9 cellular contexts compared by ENCODE assay signal in genomic region chr5:54645888-54646284, GRCh38.
DNase-seq lines count a peak whose midpoint lies in the region; ATAC-seq and TF ChIP-seq lines count a peak whose summit lies in the region.
"Had no signal": no experiment of that assay in that cellular context is flagged by ENCODE, and none has a peak within 500 bp of the region (broad histone marks: within the 10 kb centered on the region; RNA-seq: fewer than 3 reads in every experiment).

No MANE protein-coding gene starts in this region.

- no peaks in the 10 kb centered on the region for H3K9me3 ChIP-seq in skeletal muscle tissue (ENCODE audit: control insufficient read depth in 3 of 3, low read length in 3 of 3)

- peaks cover 7% of the 10 kb centered on the region for H3K36me3 Mint-ChIP-seq in activated CD4-positive, alpha-beta memory T cell treated with anti-CD3 and anti-CD28 coated beads, Interleukin-2, amount 10 ng/mL, durations not matched to agents 7 days and 5 days (ENCODE audit: low read depth)
- no peaks in the 10 kb centered on the region; the same call in 1 of the 2 replicates for H3K36me3 Mint-ChIP-seq in WTC11

- peaks cover 3% of the 10 kb centered on the region for H3K9me3 Mint-ChIP-seq in activated CD4-positive, alpha-beta memory T cell treated with anti-CD3 and anti-CD28 coated beads, Interleukin-2, amount 10 ng/mL, durations not matched to agents 7 days and 5 days
- H3K9me3 Mint-ChIP-seq in WTC11, result peaks cover 10% of the 10 kb centered on the region

- POLR2A ChIA-PET in activated CD4-positive, alpha-beta memory T cell treated with anti-CD3 and anti-CD28 coated beads, Interleukin-2, amount 10 ng/mL, durations not matched to agents 7 days and 5 days (lab: Charles Lee), result interaction anchor here (0.7 to 3.6 kb wide), 13 partner anchors 7 to 200 kb away, joined by 3 to 43 read pairs (median 5); no protein-coding TSS in a partner anchor
- POLR2A ChIA-PET in WTC11 (lab: Charles Lee), result no interaction called here

- TF ChIP-seq CTCF in fibroblast of the aortic adventitia (IDR thresholded peaks at IDR 0.05; ENCODE audit: insufficient read depth, low read length) (no peak), WTC11 (IDR thresholded peaks at IDR 0.05) (no peak)

- no peak overlapping the region for H3K9ac ChIP-seq in skeletal muscle tissue (ENCODE audit: low read depth in 1 of 3, low read length in 3 of 3)

- no peaks in the 10 kb centered on the region for H3K36me3 ChIP-seq in skeletal muscle tissue (ENCODE audit: control insufficient read depth in 3 of 3, insufficient read depth in 3 of 3, low read length in 3 of 3)

- H3K4me3 ChIP-seq in fibroblast of the aortic adventitia (ENCODE audit: low read depth, low read length) (no peak overlapping the region), skeletal muscle tissue (ENCODE audit: low read length in 3 of 3) (no peak overlapping the region)

- H3K27ac Mint-ChIP-seq in activated CD4-positive, alpha-beta memory T cell treated with anti-CD3 and anti-CD28 coated beads, Interleukin-2, amount 10 ng/mL, durations not matched to agents 7 days and 5 days, result peak overlapping the region; percentile 99
- no peak overlapping the region for H3K27ac Mint-ChIP-seq in WTC11

- CTCF ChIA-PET in activated CD4-positive, alpha-beta memory T cell treated with anti-CD3 and anti-CD28 coated beads, Interleukin-2, amount 10 ng/mL, durations not matched to agents 7 days and 5 days (lab: Charles Lee), result interaction anchor here (0.8 to 3.2 kb wide), 9 partner anchors 8 to 199 kb away, joined by 3 to 21 read pairs (median 4); partner anchors contain the start of gene SNX18
- CTCF ChIA-PET in WTC11 (lab: Charles Lee), result interaction anchor here (1.6 kb wide), 1 partner anchor 129 kb away, joined by 7 read pairs; no protein-coding TSS in a partner anchor

- H3K27me3 ChIP-seq in skeletal muscle tissue (ENCODE audit: control insufficient read depth in 3 of 3, insufficient read depth in 3 of 3, low read length in 3 of 3), result no peaks in the 10 kb centered on the region

- ATAC-seq in WTC11, result no peak

- no peaks in the 10 kb centered on the region for H3K27me3 Mint-ChIP-seq in activated CD4-positive, alpha-beta memory T cell treated with anti-CD3 and anti-CD28 coated beads, Interleukin-2, amount 10 ng/mL, durations not matched to agents 7 days and 5 days
- H3K27me3 Mint-ChIP-seq in WTC11 (ENCODE audit: low read depth), result no peaks in the 10 kb centered on the region; the same call in 1 of the 2 replicates

- peaks cover 12 to 28% (median 14%) of the 10 kb centered on the region in 3 donors for H3K4me1 ChIP-seq in skeletal muscle tissue (ENCODE audit: control insufficient read depth in 3 of 3, insufficient read depth in 3 of 3, low read length in 3 of 3)

- peak; percentile 35 for DNase-seq in GM03348 (ENCODE audit: low spot score)
- DNase-seq in activated CD4-positive, alpha-beta memory T cell treated with anti-CD3 and anti-CD28 coated beads, Interleukin-2, amount 10 ng/mL, durations not matched to agents 7 days and 5 days, result no peak
- DNase-seq in fibroblast of the aortic adventitia (ENCODE audit: low read depth), result peak; percentile 83
- no peak for DNase-seq in activated gamma-delta T cell treated with Interleukin-2 at 50 U/mL for 16 hours
- DNase-seq in ecto neural progenitor cell (ENCODE audit: low spot score), result no peak
- no peak for DNase-seq in DMS153 treated with DMSO at 0.1 percent for 48 hours (lab: John Stamatoyannopoulos, UW; ENCODE audit: unreplicated experiment)
- DNase-seq in WTC11 (ENCODE audit: low spot score), result no peak
- DNase-seq: NCI-H748 treated with DMSO at 0.1 percent for 48 hours had no signal

- peak overlapping the region; percentile 66 for H3K27ac ChIP-seq in skeletal muscle tissue (ENCODE audit: low read depth, low read length)

- peak overlapping the region; percentile 59 for H3K4me3 Mint-ChIP-seq in activated CD4-positive, alpha-beta memory T cell treated with anti-CD3 and anti-CD28 coated beads, Interleukin-2, amount 10 ng/mL, durations not matched to agents 7 days and 5 days
- no peak overlapping the region for H3K4me3 Mint-ChIP-seq in WTC11

- peaks cover 55% of the 10 kb centered on the region for H3K4me1 Mint-ChIP-seq in activated CD4-positive, alpha-beta memory T cell treated with anti-CD3 and anti-CD28 coated beads, Interleukin-2, amount 10 ng/mL, durations not matched to agents 7 days and 5 days
- peaks cover 11% of the 10 kb centered on the region for H3K4me1 Mint-ChIP-seq in WTC11

TF ChIP-seq in WTC11, 78 proteins besides CTCF, POLR2A, EP300 and RAD21:
- TF ChIP-seq KAT7 (CRISPR knock-in tag; IDR thresholded peaks at IDR 0.05; ENCODE audit: borderline replicate concordance), result no peak
- no peak for TF ChIP-seq FOXJ3 (CRISPR knock-in tag; IDR thresholded peaks at IDR 0.05; ENCODE audit: borderline replicate concordance)
- TF ChIP-seq CBFB (CRISPR knock-in tag; IDR thresholded peaks at IDR 0.05; ENCODE audit: low read depth), result no peak
- no peak for TF ChIP-seq NFATC4 (CRISPR knock-in tag; IDR thresholded peaks at IDR 0.05)
- no peak for TF ChIP-seq RORB (CRISPR knock-in tag; IDR thresholded peaks at IDR 0.05)

Comparison
In these comparisons a context has a peak if more than half of its experiments do, and no peak if none do; other contexts are left out.
1. DNase-seq: peak in GM03348 (single experiment) and fibroblast of the aortic adventitia (single experiment); none in activated CD4-positive, alpha-beta memory T cell treated with anti-CD3 and anti-CD28 coated beads, Interleukin-2, amount 10 ng/mL, durations not matched to agents 7 days and 5 days (single experiment), activated gamma-delta T cell treated with Interleukin-2 at 50 U/mL for 16 hours (single experiment), ecto neural progenitor cell (single experiment), DMS153 treated with DMSO at 0.1 percent for 48 hours (single experiment) and WTC11 (single experiment).